ENCODE assay signal across 9 cellular contexts in genomic region chr2:241561811-241562210, GRCh38. TPM values are rescaled to one million over a fixed set of nuclear protein-coding genes. Genes with fewer than 3 reads are reported as not detected.
DNase-seq lines count a peak whose midpoint lies in the region; ATAC-seq, FAIRE-seq and TF ChIP-seq lines count a peak whose summit lies in the region.
"Had no signal": no experiment of that assay in that cellular context is flagged by ENCODE, and none has a peak within 500 bp of the region (broad histone marks: within the 10 kb centered on the region; RNA-seq: fewer than 3 reads in every experiment).

No MANE protein-coding gene starts in this region.

- no peak overlapping the region for H3K4me3 ChIP-seq in pancreas

- no peaks in the 10 kb centered on the region for H3K9me3 Mint-ChIP-seq in Calu3 (ENCODE audit: low read depth, unreplicated experiment)
- H3K9me3 Mint-ChIP-seq in activated CD4-positive, alpha-beta memory T cell treated with anti-CD3 and anti-CD28 coated beads, Interleukin-2, amount 10 ng/mL, durations not matched to agents 7 days and 5 days, result no peaks in the 10 kb centered on the region

- 43 to 44% methylated on average over 12 to 18 of the region's 18 CpGs for WGBS in pancreas, 2 donors

- CTCF ChIA-PET in Calu3 (lab: Charles Lee), result no interaction called here
- CTCF ChIA-PET in activated CD4-positive, alpha-beta memory T cell treated with anti-CD3 and anti-CD28 coated beads, Interleukin-2, amount 10 ng/mL, durations not matched to agents 7 days and 5 days (lab: Charles Lee), result no interaction called here

- H3K9me3 ChIP-seq in pancreas, result no peaks in the 10 kb centered on the region

- no peaks in the 10 kb centered on the region for H3K36me3 ChIP-seq in pancreas

- peaks cover 29% of the 10 kb centered on the region for H3K4me1 Mint-ChIP-seq in Calu3 (ENCODE audit: low read depth, unreplicated experiment)
- H3K4me1 Mint-ChIP-seq in activated CD4-positive, alpha-beta memory T cell treated with anti-CD3 and anti-CD28 coated beads, Interleukin-2, amount 10 ng/mL, durations not matched to agents 7 days and 5 days, result peaks cover 7% of the 10 kb centered on the region

- peaks cover 64% of the 10 kb centered on the region for H3K36me3 Mint-ChIP-seq in Calu3 (ENCODE audit: insufficient read depth, unreplicated experiment)
- H3K36me3 Mint-ChIP-seq in activated CD4-positive, alpha-beta memory T cell treated with anti-CD3 and anti-CD28 coated beads, Interleukin-2, amount 10 ng/mL, durations not matched to agents 7 days and 5 days (ENCODE audit: low read depth), result no peaks in the 10 kb centered on the region

- H3K4me3 Mint-ChIP-seq in Calu3 (ENCODE audit: low read depth, unreplicated experiment), result peak overlapping the region; percentile 60
- H3K4me3 Mint-ChIP-seq in activated CD4-positive, alpha-beta memory T cell treated with anti-CD3 and anti-CD28 coated beads, Interleukin-2, amount 10 ng/mL, durations not matched to agents 7 days and 5 days, result no peak overlapping the region
- H3K4me3 Mint-ChIP-seq: activated naive CD4-positive, alpha-beta T cell treated with anti-CD3 and anti-CD28 coated beads, Interleukin-2, amount 50 U/mL, for 24 hours had no signal

- no peak for TF ChIP-seq CTCF in Calu3 (IDR thresholded peaks at IDR 0.05; ENCODE audit: unreplicated experiment)
- TF ChIP-seq CTCF in VCaP (conservative IDR thresholded peaks at IDR 0.05), result no peak
- TF ChIP-seq CTCF in pancreas (IDR thresholded peaks at IDR 0.05), result no peak

- peaks cover 0 to 10% (median 8%) of the 10 kb centered on the region in 3 donors for H3K4me1 ChIP-seq in pancreas

- DNase-seq in Calu3 (peak; percentile 84), frontal cortex (ENCODE audit: low spot score in 2 of 2) (peak; percentile 78 to 85), pancreas (peak; percentile 45 to 84 (median 72)), OCI-M2 (lab: John Stamatoyannopoulos, UW; ENCODE audit: unreplicated experiment) (no peak), NCI-H187 treated with DMSO at 0.1 percent for 48 hours (lab: John Stamatoyannopoulos, UW) (no peak)
- no peak for DNase-seq in activated CD4-positive, alpha-beta memory T cell treated with anti-CD3 and anti-CD28 coated beads, Interleukin-2, amount 10 ng/mL, durations not matched to agents 7 days and 5 days

- ATAC-seq in pancreas (peak in 3 of 4 donors; percentile 16 to 56 (median 35)), GM21447 (IDR thresholded peaks at IDR 0.05; ENCODE audit: unreplicated experiment) (no peak)

- H3K27ac Mint-ChIP-seq in Calu3 (ENCODE audit: unreplicated experiment), result peak overlapping the region; percentile 28
- H3K27ac Mint-ChIP-seq in activated CD4-positive, alpha-beta memory T cell treated with anti-CD3 and anti-CD28 coated beads, Interleukin-2, amount 10 ng/mL, durations not matched to agents 7 days and 5 days, result no peak overlapping the region
- H3K27ac Mint-ChIP-seq: activated naive CD4-positive, alpha-beta T cell treated with anti-CD3 and anti-CD28 coated beads, Interleukin-2, amount 50 U/mL, for 24 hours had no signal

- intact Hi-C loops in Calu3 (cut with micrococcal nuclease; ENCODE audit: unreplicated experiment) (no loop called here), pancreas (cut with DNase I) (no loop called here)

- no TSS peak for BruUV-seq in Calu3 (replicated peaks; lab: Mats Ljungman, UMichigan)

- H3K27ac ChIP-seq in VCaP (peak overlapping the region; percentile 65), pancreas (no peak overlapping the region)

- no peaks in the 10 kb centered on the region for H3K27me3 Mint-ChIP-seq in Calu3 (ENCODE audit: unreplicated experiment)
- peaks cover 27% of the 10 kb centered on the region for H3K27me3 Mint-ChIP-seq in activated CD4-positive, alpha-beta memory T cell treated with anti-CD3 and anti-CD28 coated beads, Interleukin-2, amount 10 ng/mL, durations not matched to agents 7 days and 5 days

- FAIRE-seq in frontal cortex (lab: Jason Lieb, UNC) (no peak), pancreas (lab: Jason Lieb, UNC) (no peak)

- POLR2A ChIA-PET in activated CD4-positive, alpha-beta memory T cell treated with anti-CD3 and anti-CD28 coated beads, Interleukin-2, amount 10 ng/mL, durations not matched to agents 7 days and 5 days (lab: Charles Lee), result no interaction called here

- no peaks in the 10 kb centered on the region for H3K27me3 ChIP-seq in pancreas

RNA-seq across cellular contexts. Expression of gene BOK, which starts 3.3 kb away (rescaled TPM):
- total RNA-seq in Calu3 (2022), result 30.1 and 35.0 TPM in 2 replicates
- 20.8 TPM for total RNA-seq in frontal cortex
- 10 to 100 TPM in 5 of 6 donors, 1 to 10 TPM in 1; 10.0 to 24.8 (median 12.6) TPM for total RNA-seq in pancreas
- 10 to 100 TPM; 10.1 to 11.5 TPM for polyA plus RNA-seq in pancreas
- total RNA-seq in activated CD4-positive, alpha-beta memory T cell treated with anti-CD3 and anti-CD28 coated beads, Interleukin-2, amount 10 ng/mL, durations not matched to agents 7 days and 5 days, result under 1 TPM; 0.08 to 0.15 TPM

RNA-seq across cellular contexts. Expression of gene STK25, which starts 53.4 kb away (rescaled TPM):
- total RNA-seq in Calu3 (2022) (149 and 159 TPM in 2 replicates), frontal cortex (181 TPM), pancreas (100 to 1,000 TPM in 1 of 6 donors, 10 to 100 TPM in 5; 60.6 to 103 (median 71.7) TPM)
- 100 to 1,000 TPM; 265 to 282 TPM for polyA plus RNA-seq in pancreas
- 100 to 1,000 TPM in 1 of 2 experiments, 10 to 100 TPM in 1; 98.8 to 108 TPM for total RNA-seq in activated CD4-positive, alpha-beta memory T cell treated with anti-CD3 and anti-CD28 coated beads, Interleukin-2, amount 10 ng/mL, durations not matched to agents 7 days and 5 days

Comparison
In these comparisons a context has a peak if more than half of its experiments do, and no peak if none do; other contexts are left out.
1. DNase-seq: peak in Calu3 (single experiment), frontal cortex (2 of 2) and pancreas (6 of 6); none in OCI-M2 (single experiment), NCI-H187 treated with DMSO at 0.1 percent for 48 hours (single experiment) and activated CD4-positive, alpha-beta memory T cell treated with anti-CD3 and anti-CD28 coated beads, Interleukin-2, amount 10 ng/mL, durations not matched to agents 7 days and 5 days (single experiment).
2. RNA of gene BOK, which starts 3.3 kb away (total RNA-seq): 30.1 to 35.0 TPM in Calu3, 20.8 TPM in frontal cortex (single experiment) and 10.0 to 24.8 TPM in pancreas; 0.08 to 0.15 TPM in activated CD4-positive, alpha-beta memory T cell treated with anti-CD3 and anti-CD28 coated beads, Interleukin-2, amount 10 ng/mL, durations not matched to agents 7 days and 5 days; every median in the first group is over 4 times any median in the second.